Comparison of ENCODE assay signal across 18 cellular contexts in genomic region chr15:66378814-66379430, GRCh38.
"Had no signal": no experiment of that assay in that cellular context is flagged by ENCODE, and none has a peak within 500 bp of the region (broad histone marks: within the 10 kb centered on the region; RNA-seq: fewer than 3 reads in every experiment).

No MANE protein-coding gene starts in this region.

- H3K9me3 Mint-ChIP-seq: immature natural killer cell had no signal

- DNase-seq: colonic mucosa; cortex of kidney; dermis blood vessel endothelial cell; dorsolateral prefrontal cortex; effector CD4-positive, alpha-beta T cell; effector memory CD4-positive, alpha-beta T cell; foreskin keratinocyte; heart left ventricle; hypothalamus; immature natural killer cell; left cardiac atrium; left lung; left ventricle myocardium superior; lower lobe of right lung; mesenchymal stem cell; mucosa of descending colon had no signal

- H3K4me3 Mint-ChIP-seq: immature natural killer cell, mesothelial cell of epicardium had no signal

- H3K4me1 Mint-ChIP-seq: immature natural killer cell, mesothelial cell of epicardium had no signal

- H3K36me3 Mint-ChIP-seq: mesothelial cell of epicardium had no signal

- H3K27ac Mint-ChIP-seq: mesothelial cell of epicardium had no signal

- ATAC-seq: foreskin keratinocyte, gastroesophageal sphincter, heart left ventricle, left cardiac atrium, left lung, left ventricle myocardium superior, lower lobe of right lung, mucosa of descending colon had no signal
